In genomic region chr1:206931709-206932108, GRCh38 we compare ENCODE assay signal across 14 cellular contexts. TPM values are rescaled to one million over a fixed set of nuclear protein-coding genes. Genes with fewer than 3 reads are reported as not detected.
DNase-seq lines count a peak whose midpoint lies in the region; ATAC-seq and TF ChIP-seq lines count a peak whose summit lies in the region.
"Had no signal": no experiment of that assay in that cellular context is flagged by ENCODE, and none has a peak within 500 bp of the region (broad histone marks: within the 10 kb centered on the region; RNA-seq: fewer than 3 reads in every experiment).

No MANE protein-coding gene starts in this region.

- in situ Hi-C loops in brain microvascular endothelial cell (cut with HindIII; ENCODE audit: low pct_ligation_motif_present, low sequenced_read_pairs), result no loop called here

- no peak overlapping the region for H3K27ac ChIP-seq in brain microvascular endothelial cell
- H3K27ac ChIP-seq: esophagus muscularis mucosa, RWPE1 had no signal

- no peak overlapping the region for H3K4me3 Mint-ChIP-seq in HFFc6

- intact Hi-C loops in posterior vena cava (cut with DNase I), result no loop called here

- H3K4me1 Mint-ChIP-seq in HFFc6 (ENCODE audit: low read depth), result peaks cover 12% of the 10 kb centered on the region

- no peak for ATAC-seq in GM21576 (IDR thresholded peaks at IDR 0.05; ENCODE audit: unreplicated experiment)
- ATAC-seq in GM21360 (IDR thresholded peaks at IDR 0.05; ENCODE audit: unreplicated experiment), result no peak

- no peaks in the 10 kb centered on the region for H3K27me3 ChIP-seq in brain microvascular endothelial cell (replicated peaks)
- H3K27me3 ChIP-seq: esophagus muscularis mucosa had no signal

- H3K36me3 Mint-ChIP-seq in HFFc6 (ENCODE audit: low read depth), result no peaks in the 10 kb centered on the region

- DNase-seq in GM12864 (ENCODE audit: low read depth) (no peak), HFFc6 (no peak), brain microvascular endothelial cell (no peak), posterior vena cava (ENCODE audit: low spot score) (peak; percentile 9)
- no peak for DNase-seq in activated CD4-positive, alpha-beta T cell treated with anti-CD3 and anti-CD28 coated beads for 48 hours
- DNase-seq: activated T-cell treated with anti-CD3 and anti-CD28 coated beads, Interleukin-2, amount 50 U/mL, for 48 hours; GOT3; Karpas-422; stimulated activated CD4-positive, alpha-beta T cell treated with anti-CD3 and anti-CD28 coated beads, Interleukin-12 subunit alpha, Interleukin-12 subunit beta, amount 100 ng/mL, for 4 hours had no signal

- TF ChIP-seq CTCF in GM12864 (IDR thresholded peaks at IDR 0.05; ENCODE audit: low read depth, low read length, missing control alignments) (peak; percentile 51), HFFc6 (IDR thresholded peaks at IDR 0.05) (peak; percentile 35; the same call in 1 of the 2 replicates), brain microvascular endothelial cell (IDR thresholded peaks at IDR 0.05; ENCODE audit: low read depth, low read length, missing control alignments) (peak; percentile 30)

- H3K36me3 ChIP-seq in brain microvascular endothelial cell (replicated peaks), result no peaks in the 10 kb centered on the region
- H3K36me3 ChIP-seq: esophagus muscularis mucosa had no signal

- H3K4me3 ChIP-seq in GM12864 (ENCODE audit: low read depth, low read length), result no peak overlapping the region
- H3K4me3 ChIP-seq in brain microvascular endothelial cell (ENCODE audit: low read depth, low read length), result no peak overlapping the region
- H3K4me3 ChIP-seq: esophagus muscularis mucosa had no signal

- H3K9me3 Mint-ChIP-seq in HFFc6, result no peaks in the 10 kb centered on the region

- H3K27ac Mint-ChIP-seq in HFFc6, result no peak overlapping the region

- H3K27me3 Mint-ChIP-seq in HFFc6 (ENCODE audit: insufficient read depth), result no peaks in the 10 kb centered on the region; the same call in none of the 2 replicates

RNA-seq across cellular contexts. Expression of gene FCMR, which starts 10.0 kb away (rescaled TPM):
- total RNA-seq in HFFc6 (2021; fragmentation: NEBNext Ultra II Directional; extraction: Animal tissue kit (Norgen Biotek cat#: 25700)), result 1 to 10 TPM in 2 of 6 experiments, under 1 TPM in 4; 0.28 to 1.3 (median 0.67) TPM
- total RNA-seq in posterior vena cava, result 1 to 10 TPM; 1.4 to 3.3 TPM
- total RNA-seq: G401 had no signal

RNA-seq across cellular contexts. Expression of gene PIGR, which starts 14.6 kb away (rescaled TPM):
- total RNA-seq in HFFc6 (2021; fragmentation: NEBNext Ultra II Directional; extraction: Animal tissue kit (Norgen Biotek cat#: 25700)), result under 1 TPM in 2 of 6 experiments, not detected in 4; 0.14 to 0.26 TPM
- under 1 TPM; 0.33 to 0.79 TPM for total RNA-seq in posterior vena cava
- total RNA-seq: G401 had no signal

RNA-seq across cellular contexts. Expression of gene IL24, which starts 34.5 kb away (rescaled TPM):
- under 1 TPM in 1 of 6 experiments, not detected in 5; 0.24 TPM for total RNA-seq in HFFc6 (2021; fragmentation: NEBNext Ultra II Directional; extraction: Animal tissue kit (Norgen Biotek cat#: 25700))
- not detected for total RNA-seq in posterior vena cava
- total RNA-seq: G401 had no signal

RNA-seq across cellular contexts. Expression of gene FCAMR, which starts 38.6 kb away (rescaled TPM):
- not detected for total RNA-seq in HFFc6 (2021; fragmentation: NEBNext Ultra II Directional; extraction: Animal tissue kit (Norgen Biotek cat#: 25700))
- total RNA-seq in posterior vena cava, result not detected
- total RNA-seq: esophagus muscularis mucosa, G401 had no signal
